In the genomic region with DNA sequence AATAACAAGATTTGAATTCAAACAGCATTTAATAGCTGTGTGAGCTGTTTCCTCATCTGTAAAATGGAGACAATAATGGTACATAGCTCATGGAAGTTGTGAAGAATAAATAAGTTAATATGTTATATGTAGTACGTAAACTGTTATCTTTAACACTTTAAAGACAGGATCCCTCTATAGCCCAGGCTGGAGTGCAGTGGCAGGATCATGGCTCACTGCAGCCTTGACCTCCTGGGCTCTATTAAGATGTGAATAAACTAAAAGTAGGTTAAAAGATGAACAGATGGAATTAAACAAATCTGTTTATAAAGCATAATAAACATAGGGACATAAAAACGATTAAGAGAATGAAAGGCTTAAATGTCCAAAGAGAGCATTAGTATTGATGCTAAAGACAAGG, we compare ENCODE assay signal across 9 cellular contexts. TPM values are rescaled to one million over a fixed set of nuclear protein-coding genes. Genes with fewer than 3 reads are reported as not detected.
DNase-seq lines count a peak whose midpoint lies in the region; ATAC-seq and TF ChIP-seq lines count a peak whose summit lies in the region.
"Had no signal": no experiment of that assay in that cellular context is flagged by ENCODE, and none has a peak within 500 bp of the region (broad histone marks: within the 10 kb centered on the region; RNA-seq: fewer than 3 reads in every experiment).

No MANE protein-coding gene starts in this region.

- CTCF ChIA-PET in RWPE1 (lab: Yijun Ruan, JAX): interaction anchor here (1.1 to 1.8 kb wide), 2 partner anchors 195 to 349 kb away, joined by 4 to 7 read pairs; no protein-coding TSS in a partner anchor

- H3K27me3 ChIP-seq in BLaER1: no peaks in the 10 kb centered on the region

- H3K4me3 ChIP-seq in BLaER1 (peak overlapping the region; percentile 97), LNCaP clone FGC (ENCODE audit: low read depth, low read length) (peak overlapping the region; percentile 94), coronary artery (peak overlapping the region; percentile 87)

- H3K36me3 ChIP-seq in BLaER1: 0 out of 2 replicates have a peak, but pooled peaks cover 5% of the 10 kb centered on the region

- H3K36me3 Mint-ChIP-seq in natural killer cell treated with Interleukin-12 subunit alpha and Interleukin-12 subunit beta and Interleukin-15 and Interleukin-18, amount 100 ng/mL, for 72 hours: no peaks in the 10 kb centered on the region

- no peaks in the 10 kb centered on the region for H3K9me3 Mint-ChIP-seq in natural killer cell treated with Interleukin-12 subunit alpha and Interleukin-12 subunit beta and Interleukin-15 and Interleukin-18, amount 100 ng/mL, for 72 hours

- peaks cover 54 to 61% of the 10 kb centered on the region in 2 donors for H3K4me1 Mint-ChIP-seq in natural killer cell treated with Interleukin-12 subunit alpha and Interleukin-12 subunit beta and Interleukin-15 and Interleukin-18, amount 100 ng/mL, for 72 hours (ENCODE audit: low read depth in 2 of 2)

- DNase-seq in LNCaP clone FGC (ENCODE audit: low read depth) (no peak), coronary artery (ENCODE audit: low spot score) (no peak), RWPE1 (ENCODE audit: low spot score) (no peak), 8988T (no peak), HPDE6-E6E7 (ENCODE audit: extremely low spot score) (no peak)
- no peak for DNase-seq in natural killer cell treated with Interleukin-12 subunit alpha and Interleukin-12 subunit beta and Interleukin-15 and Interleukin-18, amount 100 ng/mL, for 72 hours (ENCODE audit: low spot score)
- DNase-seq: activated CD4-positive, alpha-beta T cell treated with anti-CD3 and anti-CD28 coated beads, Interleukin-2, amount 50 U/mL, for 4 hours had no signal

- peak overlapping the region; percentile 93 for H3K4me3 Mint-ChIP-seq in natural killer cell treated with Interleukin-12 subunit alpha and Interleukin-12 subunit beta and Interleukin-15 and Interleukin-18, amount 100 ng/mL, for 72 hours

- H3K27me3 Mint-ChIP-seq in natural killer cell treated with Interleukin-12 subunit alpha and Interleukin-12 subunit beta and Interleukin-15 and Interleukin-18, amount 100 ng/mL, for 72 hours: no peaks in the 10 kb centered on the region

- POLR2A ChIA-PET in RWPE1 (lab: Yijun Ruan, JAX; ENCODE audit: low non-redundant PET): interaction anchor here (0.9 kb wide), 1 partner anchor 62 kb away, joined by 4 read pairs; a partner anchor contains a TSS

- peak overlapping the region; percentile 97 for H3K27ac ChIP-seq in BLaER1
- H3K27ac ChIP-seq in coronary artery: peak overlapping the region in 1 of 2 donors; percentile 10
- no peak overlapping the region for H3K27ac ChIP-seq in RWPE1

- no peak for ATAC-seq in natural killer cell treated with Interleukin-12 subunit alpha and Interleukin-12 subunit beta and Interleukin-15 and Interleukin-18, amount 100 ng/mL, for 72 hours
- ATAC-seq in HG03095 (IDR thresholded peaks at IDR 0.05; ENCODE audit: unreplicated experiment): no peak

- H3K4me2 ChIP-seq in BLaER1: peak overlapping the region; percentile 97

- peak overlapping the region; percentile 85 to 88 for H3K27ac Mint-ChIP-seq in natural killer cell treated with Interleukin-12 subunit alpha and Interleukin-12 subunit beta and Interleukin-15 and Interleukin-18, amount 100 ng/mL, for 72 hours

- H4K20me1 ChIP-seq in BLaER1: peaks cover 78% of the 10 kb centered on the region

- TF ChIP-seq CTCF in LNCaP clone FGC (IDR thresholded peaks at IDR 0.05; ENCODE audit: control insufficient read depth, extremely low read depth, insufficient read depth): no peak
- no peak for TF ChIP-seq CTCF in coronary artery (IDR thresholded peaks at IDR 0.05)
- TF ChIP-seq CTCF in RWPE1 (conservative IDR thresholded peaks at IDR 0.05; ENCODE audit: low read depth): no peak

- H3K4me1 ChIP-seq in BLaER1: peaks cover 66% of the 10 kb centered on the region

- H3K9me3 ChIP-seq in BLaER1: no peaks in the 10 kb centered on the region

- peak overlapping the region; percentile 99 for H3K9ac ChIP-seq in BLaER1

RNA-seq across cellular contexts. Expression of a gene that starts 3.0 kb away (rescaled TPM):
- 100 to 1,000 TPM in 1 of 2 donors, 10 to 100 TPM in 1; 52.5 to 116 TPM for total RNA-seq in natural killer cell treated with Interleukin-12 subunit alpha and Interleukin-12 subunit beta and Interleukin-15 and Interleukin-18, amount 100 ng/mL, for 72 hours
